ENCODE assay signal across 30 cellular contexts in the genomic region with DNA sequence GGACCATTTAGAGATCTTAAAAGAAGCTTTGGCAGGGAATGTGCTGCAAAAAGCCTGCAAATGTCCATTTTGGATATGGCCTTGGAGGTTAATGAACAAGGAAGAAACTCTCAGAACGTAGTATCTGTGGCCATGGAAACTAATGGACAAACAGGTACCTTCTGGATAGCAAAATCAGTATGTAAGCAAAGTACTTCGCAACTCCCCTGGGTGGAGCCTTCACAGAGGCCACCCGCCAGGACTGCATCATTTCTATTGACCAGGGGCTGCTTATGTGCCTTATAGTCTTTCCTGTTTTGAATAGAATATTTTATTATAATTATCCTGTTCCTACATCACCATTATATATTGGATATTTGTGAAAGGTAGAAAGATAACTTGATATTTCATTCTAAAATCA.
"Had no signal": no experiment of that assay in that cellular context is flagged by ENCODE, and none has a peak within 500 bp of the region (broad histone marks: within the 10 kb centered on the region; RNA-seq: fewer than 3 reads in every experiment).

No MANE protein-coding gene starts in this region.

- H3K4me1 ChIP-seq: heart left ventricle, lower lobe of right lung, prostate gland, suprapubic skin, upper lobe of right lung had no signal

- H3K27me3 Mint-ChIP-seq: naive B cell; stimulated activated naive B cell treated with anti-CD40 and anti-IgM and Interleukin-4, amounts not matched to agents 10 μg/mL and 1 μg/mL and 100 μg/mL, for 72 hours; stimulated activated naive CD8-positive, alpha-beta T cell treated with anti-CD3 and anti-CD28 coated beads, Interleukin-15, Interleukin-2, amounts not matched to agents 100 ng/mL and 50 ng/mL, for 24 hours had no signal

- H3K4me1 Mint-ChIP-seq: naive B cell; natural killer cell; nephron progenitor cell; stimulated activated naive B cell treated with anti-CD40 and anti-IgM and Interleukin-4, amounts not matched to agents 10 μg/mL and 1 μg/mL and 100 μg/mL, for 72 hours had no signal

- H3K36me3 ChIP-seq: heart left ventricle, lower lobe of right lung, ovary, prostate gland, suprapubic skin, thoracic aorta, tibial artery, upper lobe of right lung had no signal

- H3K36me3 Mint-ChIP-seq: mesothelial cell of epicardium; naive B cell; natural killer cell; stimulated activated naive B cell treated with anti-CD40 and anti-IgM and Interleukin-4, amounts not matched to agents 10 μg/mL and 1 μg/mL and 100 μg/mL, for 72 hours had no signal

- FAIRE-seq: keratinocyte, urothelium cell line had no signal

- H3K9me3 ChIP-seq: heart left ventricle, lower lobe of right lung, ovary, prostate gland, suprapubic skin, thoracic aorta, tibial artery, upper lobe of right lung had no signal

- H3K4me3 Mint-ChIP-seq: mesothelial cell of epicardium; naive B cell; natural killer cell; nephron progenitor cell; stimulated activated naive B cell treated with anti-CD40 and anti-IgM and Interleukin-4, amounts not matched to agents 10 μg/mL and 1 μg/mL and 100 μg/mL, for 72 hours; stimulated activated naive CD8-positive, alpha-beta T cell treated with anti-CD3 and anti-CD28 coated beads, Interleukin-15, Interleukin-2, amounts not matched to agents 100 ng/mL and 50 ng/mL, for 24 hours had no signal

- DNase-seq: heart left ventricle; kidney glomerular epithelial cell; left cardiac atrium; lower lobe of right lung; mammary epithelial cell; mesendoderm; naive B cell; natural killer cell; nephron progenitor cell; ovary; posterior cingulate gyrus; retina; right cardiac atrium; stimulated activated CD4-positive, alpha-beta T cell treated with anti-CD3 and anti-CD28 coated beads, Interleukin-12 subunit alpha, Interleukin-12 subunit beta, amount 100 ng/mL, for 4 hours; stimulated activated CD4-positive, alpha-beta T cell treated with anti-CD3 and anti-CD28 coated beads, Interleukin-15, amount 100 ng/mL, for 24 hours; stimulated activated CD4-positive, alpha-beta T cell treated with anti-CD3 and anti-CD28 coated beads, Interleukin-2, amount 100 ng/mL, for 24 hours; stimulated activated CD4-positive, alpha-beta T cell treated with anti-CD3 and anti-CD28 coated beads, Interleukin-4, amount 100 ng/mL, for 1 hour; stimulated activated naive B cell treated with anti-CD40 and anti-IgM and Interleukin-4, amounts not matched to agents 10 μg/mL and 1 μg/mL and 100 μg/mL, for 72 hours; tibial artery; upper lobe of right lung had no signal

- H3K27ac Mint-ChIP-seq: mesothelial cell of epicardium; naive B cell; natural killer cell; nephron progenitor cell; stimulated activated naive B cell treated with anti-CD40 and anti-IgM and Interleukin-4, amounts not matched to agents 10 μg/mL and 1 μg/mL and 100 μg/mL, for 72 hours; stimulated activated naive CD8-positive, alpha-beta T cell treated with anti-CD3 and anti-CD28 coated beads, Interleukin-15, Interleukin-2, amounts not matched to agents 100 ng/mL and 50 ng/mL, for 24 hours had no signal

- H3K9me3 Mint-ChIP-seq: mesothelial cell of epicardium; nephron progenitor cell; stimulated activated naive CD8-positive, alpha-beta T cell treated with anti-CD3 and anti-CD28 coated beads, Interleukin-15, Interleukin-2, amounts not matched to agents 100 ng/mL and 50 ng/mL, for 24 hours had no signal

- H3K27me3 ChIP-seq: heart left ventricle, ovary, suprapubic skin, tibial artery, upper lobe of right lung had no signal

- ATAC-seq: heart left ventricle; left cardiac atrium; left lobe of liver; lower lobe of right lung; natural killer cell; right cardiac atrium; sciatic nerve; stimulated activated naive B cell treated with anti-CD40 and anti-IgM and Interleukin-4, amounts not matched to agents 10 μg/mL and 1 μg/mL and 100 μg/mL, for 72 hours; upper lobe of right lung had no signal

- H3K4me3 ChIP-seq: heart left ventricle, lower lobe of right lung, ovary, prostate gland, skin epidermis, suprapubic skin, thoracic aorta, tibial artery, upper lobe of right lung had no signal
